Comparison of ENCODE assay signal across 9 cellular contexts in genomic region chr15:75067123-75067854, GRCh38.
DNase-seq lines count a peak whose midpoint lies in the region; ATAC-seq and TF ChIP-seq lines count a peak whose summit lies in the region.
"Had no signal": no experiment of that assay in that cellular context is flagged by ENCODE, and none has a peak within 500 bp of the region (broad histone marks: within the 10 kb centered on the region; RNA-seq: fewer than 3 reads in every experiment).

No MANE protein-coding gene starts in this region.

- TF ChIP-seq CTCF in MM.1S (IDR thresholded peaks at IDR 0.05; ENCODE audit: low read length) (no peak), nephron progenitor cell (IDR thresholded peaks at IDR 0.05) (no peak)

- peak overlapping the region; percentile 56 for H3K27ac Mint-ChIP-seq in memory B cell
- no peak overlapping the region for H3K27ac Mint-ChIP-seq in nephron progenitor cell

- ATAC-seq in memory B cell (ENCODE audit: low read depth), result no peak
- ATAC-seq in GM19397 (IDR thresholded peaks at IDR 0.05; ENCODE audit: unreplicated experiment), result no peak

- peaks cover 3% of the 10 kb centered on the region for H3K36me3 Mint-ChIP-seq in memory B cell
- peaks cover 28% of the 10 kb centered on the region for H3K36me3 Mint-ChIP-seq in nephron progenitor cell (ENCODE audit: low read depth)

- H4K20me1 ChIP-seq in MM.1S (ENCODE audit: insufficient read depth, low read length), result no peaks in the 10 kb centered on the region

- H3K4me3 Mint-ChIP-seq in memory B cell, result no peak overlapping the region
- no peak overlapping the region for H3K4me3 Mint-ChIP-seq in nephron progenitor cell

- peak overlapping the region; percentile 17; the same call in 1 of the 2 replicates for H3K9ac ChIP-seq in MM.1S (ENCODE audit: low read length)

- H3K27ac ChIP-seq in MM.1S (ENCODE audit: low read length), result peak overlapping the region; percentile 84

- H3K4me1 Mint-ChIP-seq in memory B cell, result peaks cover 37% of the 10 kb centered on the region
- peaks cover 33% of the 10 kb centered on the region for H3K4me1 Mint-ChIP-seq in nephron progenitor cell

- no peaks in the 10 kb centered on the region for H3K27me3 Mint-ChIP-seq in memory B cell
- peaks cover 13% of the 10 kb centered on the region for H3K27me3 Mint-ChIP-seq in nephron progenitor cell (ENCODE audit: low read depth, poor library complexity)

- H3K4me3 ChIP-seq in MM.1S (ENCODE audit: low read length), result no peak overlapping the region

- H3K4me2 ChIP-seq in MM.1S (ENCODE audit: low read depth, low read length), result peak overlapping the region; percentile 70; the same call in 1 of the 2 replicates

- H3K36me3 ChIP-seq in MM.1S (replicated peaks; ENCODE audit: insufficient read depth, low read length), result no peaks in the 10 kb centered on the region

- H3K9me3 ChIP-seq in MM.1S (replicated peaks; ENCODE audit: insufficient read depth, low read length), result no peaks in the 10 kb centered on the region

- H3K9me2 ChIP-seq in MM.1S (replicated peaks; ENCODE audit: insufficient read depth, low read length), result no peaks in the 10 kb centered on the region

- no peaks in the 10 kb centered on the region for H3K27me3 ChIP-seq in MM.1S (replicated peaks; ENCODE audit: insufficient read depth, low read length)

- H3F3A ChIP-seq in MM.1S (ENCODE audit: insufficient read depth, low read length), result peaks cover 30% of the 10 kb centered on the region

- peak; percentile 73 for DNase-seq in EH (ENCODE audit: low read depth)
- peak; percentile 78 for DNase-seq in MM.1S
- DNase-seq in activated T-cell treated with anti-CD3 and anti-CD28 coated beads, Interleukin-2, amount 50 U/mL, for 48 hours, result peak; percentile 56
- DNase-seq in memory B cell (ENCODE audit: low spot score in 2 of 2), result no peak
- DNase-seq in 8988T, result no peak
- DNase-seq in nephron progenitor cell, result no peak
- no peak for DNase-seq in NCI-H1417 treated with DMSO at 0.1 percent for 48 hours (lab: John Stamatoyannopoulos, UW)
- DNase-seq: amniotic stem cell had no signal

- no peaks in the 10 kb centered on the region for H3K79me2 ChIP-seq in MM.1S (ENCODE audit: low read length)

- H3K4me1 ChIP-seq in MM.1S (ENCODE audit: low read length), result peaks cover 84% of the 10 kb centered on the region

- H2AFZ ChIP-seq in MM.1S (ENCODE audit: low read length), result no peak overlapping the region

- H3K9me3 Mint-ChIP-seq in memory B cell, result peaks cover 2% of the 10 kb centered on the region
- H3K9me3 Mint-ChIP-seq in nephron progenitor cell, result peaks cover 26% of the 10 kb centered on the region

Comparison
In these comparisons a context has a peak if more than half of its experiments do, and no peak if none do; other contexts are left out.
1. DNase-seq: peak in EH (single experiment), MM.1S (single experiment) and activated T-cell treated with anti-CD3 and anti-CD28 coated beads, Interleukin-2, amount 50 U/mL, for 48 hours (2 of 2); none in memory B cell (0 of 2), 8988T (single experiment), nephron progenitor cell (single experiment) and NCI-H1417 treated with DMSO at 0.1 percent for 48 hours (single experiment).